In genomic region chr6:100554228-100554627, GRCh38 we compare ENCODE assay signal across 15 cellular contexts.
DNase-seq lines count a peak whose midpoint lies in the region; ATAC-seq, FAIRE-seq and TF ChIP-seq lines count a peak whose summit lies in the region.
"Had no signal": no experiment of that assay in that cellular context is flagged by ENCODE, and none has a peak within 500 bp of the region (broad histone marks: within the 10 kb centered on the region; RNA-seq: fewer than 3 reads in every experiment).

No MANE protein-coding gene starts in this region.

- H2AFZ ChIP-seq in GM23338: no peak overlapping the region

- H3F3A ChIP-seq in GM23338 (replicated peaks; ENCODE audit: low read depth): no peaks in the 10 kb centered on the region

- no peaks in the 10 kb centered on the region for H3K79me2 ChIP-seq in GM23338 (replicated peaks; ENCODE audit: insufficient read depth)

- FAIRE-seq in RCC 7860 (lab: Jason Lieb, UNC) (peak; percentile 73), GM12891 (lab: Jason Lieb, UNC) (no peak)

- H3K27me3 Mint-ChIP-seq in GM23338 (ENCODE audit: insufficient read depth, low read depth, poor library complexity) (no peaks in the 10 kb centered on the region), natural killer cell (ENCODE audit: low read depth in 2 of 2) (no peaks in the 10 kb centered on the region)
- H3K27me3 Mint-ChIP-seq in activated naive CD8-positive, alpha-beta T cell treated with anti-CD3 and anti-CD28 coated beads for 36 hours: no peaks in the 10 kb centered on the region
- H3K27me3 Mint-ChIP-seq: activated CD4-positive, alpha-beta T cell treated with anti-CD3 and anti-CD28 coated beads for 36 hours had no signal

- no peaks in the 10 kb centered on the region for H3K36me3 ChIP-seq in GM23338 (ENCODE audit: insufficient read depth)
- H3K36me3 ChIP-seq: MG63, ovary had no signal

- no peak for ATAC-seq in GM23338
- ATAC-seq in left colon: peak; percentile 75
- ATAC-seq in natural killer cell: no peak
- ATAC-seq: activated CD4-positive, alpha-beta T cell treated with anti-CD3 and anti-CD28 coated beads for 36 hours had no signal

- H3K27me3 ChIP-seq in GM23338 (ENCODE audit: insufficient read depth): no peaks in the 10 kb centered on the region
- H3K27me3 ChIP-seq: MG63, ovary had no signal

- 0 out of 2 replicates have a peak overlapping the region, but pooled peaks have one; percentile 59 for H3K27ac Mint-ChIP-seq in GM23338
- H3K27ac Mint-ChIP-seq in activated naive CD8-positive, alpha-beta T cell treated with anti-CD3 and anti-CD28 coated beads for 36 hours: no peak overlapping the region
- H3K27ac Mint-ChIP-seq in natural killer cell: no peak overlapping the region
- H3K27ac Mint-ChIP-seq: activated CD4-positive, alpha-beta T cell treated with anti-CD3 and anti-CD28 coated beads for 36 hours; endodermal cell had no signal

- no peak for TF ChIP-seq CTCF in GM23338 (conservative IDR thresholded peaks at IDR 0.05; ENCODE audit: low read depth in 2 of 2)
- TF ChIP-seq CTCF in natural killer cell (IDR thresholded peaks at IDR 0.05): no peak

- no peak overlapping the region for H3K4me3 ChIP-seq in GM23338
- H3K4me3 ChIP-seq: MG63, ovary had no signal

- intact Hi-C loops in left colon (cut with DNase I, micrococcal nuclease) (no loop called here), natural killer cell (cut with micrococcal nuclease) (no loop called here)

- H3K4me1 ChIP-seq in GM23338 (ENCODE audit: insufficient read depth): no peaks in the 10 kb centered on the region

- H3K9me3 Mint-ChIP-seq in GM23338: no peaks in the 10 kb centered on the region
- H3K9me3 Mint-ChIP-seq in activated naive CD8-positive, alpha-beta T cell treated with anti-CD3 and anti-CD28 coated beads for 36 hours: no peaks in the 10 kb centered on the region
- H3K9me3 Mint-ChIP-seq in natural killer cell: no peaks in the 10 kb centered on the region
- H3K9me3 Mint-ChIP-seq: endodermal cell had no signal

- H3K4me2 ChIP-seq in GM23338: no peak overlapping the region

- DNase-seq in COLO668 (lab: John Stamatoyannopoulos, UW; ENCODE audit: unreplicated experiment) (peak; percentile 4), GM23338 (ENCODE audit: low spot score) (no peak), RCC 7860 (ENCODE audit: low spot score) (peak; percentile 8), left colon (no peak), natural killer cell (no peak), occipital lobe (lab: John Stamatoyannopoulos, UW) (no peak), GM12891 (ENCODE audit: insufficient read length, low spot score) (no peak)
- DNase-seq in activated naive CD8-positive, alpha-beta T cell treated with anti-CD3 and anti-CD28 coated beads for 36 hours: no peak
- DNase-seq: activated CD4-positive, alpha-beta T cell treated with anti-CD3 and anti-CD28 coated beads for 36 hours; activated T-cell treated with anti-CD3 and anti-CD28 coated beads, Interleukin-2, amount 50 U/mL, for 1 hour; caudate nucleus; endodermal cell; MG63; ovary; T-helper 2 cell had no signal

- H3K36me3 Mint-ChIP-seq in GM23338 (ENCODE audit: low read depth) (no peaks in the 10 kb centered on the region), natural killer cell (no peaks in the 10 kb centered on the region)
- H3K36me3 Mint-ChIP-seq in activated naive CD8-positive, alpha-beta T cell treated with anti-CD3 and anti-CD28 coated beads for 36 hours: peaks cover 9% of the 10 kb centered on the region

- H3K4me1 Mint-ChIP-seq in GM23338 (peaks cover 4% of the 10 kb centered on the region; the same call in 1 of the 3 replicates), natural killer cell (peaks cover 9 to 10% of the 10 kb centered on the region in 2 donors)
- H3K4me1 Mint-ChIP-seq in activated naive CD8-positive, alpha-beta T cell treated with anti-CD3 and anti-CD28 coated beads for 36 hours: no peaks in the 10 kb centered on the region
- H3K4me1 Mint-ChIP-seq: activated CD4-positive, alpha-beta T cell treated with anti-CD3 and anti-CD28 coated beads for 36 hours had no signal

- no peak overlapping the region for H3K4me3 Mint-ChIP-seq in GM23338
- no peak overlapping the region for H3K4me3 Mint-ChIP-seq in activated naive CD8-positive, alpha-beta T cell treated with anti-CD3 and anti-CD28 coated beads for 36 hours
- H3K4me3 Mint-ChIP-seq in natural killer cell: no peak overlapping the region
- H3K4me3 Mint-ChIP-seq: activated CD4-positive, alpha-beta T cell treated with anti-CD3 and anti-CD28 coated beads for 36 hours; endodermal cell had no signal

- H4K20me1 ChIP-seq in GM23338 (replicated peaks; ENCODE audit: insufficient read depth): no peaks in the 10 kb centered on the region

- H3K27ac ChIP-seq in GM23338 (ENCODE audit: low read depth): no peak overlapping the region
- H3K27ac ChIP-seq: ovary had no signal

- H3K9me2 ChIP-seq in GM23338 (ENCODE audit: insufficient read depth): no peaks in the 10 kb centered on the region

- TF ChIP-seq POLR2A in GM12891 (IDR thresholded peaks at IDR 0.05; ENCODE audit: low read depth, low read length): no peak

TF ChIP-seq in GM23338, 12 proteins besides CTCF, POLR2A, EP300 and RAD21:
- TF ChIP-seq ZNF114 (CRISPR knock-in tag; IDR thresholded peaks at IDR 0.05) (no peak), JUNB (IDR thresholded peaks at IDR 0.05; ENCODE audit: unreplicated experiment) (no peak), POLR2AphosphoS5 (IDR thresholded peaks at IDR 0.05; ENCODE audit: low read depth) (no peak), REST (IDR thresholded peaks at IDR 0.05; ENCODE audit: unreplicated experiment) (no peak)

TF ChIP-seq in GM12891, 5 proteins besides CTCF, POLR2A, EP300 and RAD21:
- TF ChIP-seq TAF1 (IDR thresholded peaks at IDR 0.05; ENCODE audit: low read depth, low read length) (no peak), SPI1 (IDR thresholded peaks at IDR 0.05; ENCODE audit: low read depth, low read length) (no peak), PAX5 (IDR thresholded peaks at IDR 0.05; ENCODE audit: insufficient read depth, low read length, severe bottlenecking) (no peak), POU2F2 (IDR thresholded peaks at IDR 0.05; ENCODE audit: low read depth, low read length) (no peak), POLR2AphosphoS5 (IDR thresholded peaks at IDR 0.05; ENCODE audit: low read depth, low read length) (no peak)

Comparison
In these comparisons a context has a peak if more than half of its experiments do, and no peak if none do; other contexts are left out.
1. DNase-seq: peak in COLO668 (single experiment) and RCC 7860 (single experiment); none in GM23338 (single experiment), left colon (0 of 2), activated naive CD8-positive, alpha-beta T cell treated with anti-CD3 and anti-CD28 coated beads for 36 hours (single experiment), natural killer cell (single experiment), occipital lobe (single experiment) and GM12891 (single experiment).